In genomic region chr7:12004547-12004946, GRCh38 we compare ENCODE assay signal across 29 cellular contexts.
"Had no signal": no experiment of that assay in that cellular context is flagged by ENCODE, and none has a peak within 500 bp of the region (broad histone marks: within the 10 kb centered on the region; RNA-seq: fewer than 3 reads in every experiment).

No MANE protein-coding gene starts in this region.

- FAIRE-seq: colon had no signal

- H3K4me1 ChIP-seq: adrenal gland, body of pancreas, esophagus muscularis mucosa, foreskin keratinocyte, gastrocnemius medialis had no signal

- ATAC-seq: activated CD4-positive, alpha-beta T cell treated with anti-CD3 and anti-CD28 coated beads for 36 hours; activated CD8-positive, alpha-beta memory T cell treated with anti-CD3 and anti-CD28 coated beads, Interleukin-2, amount 10 ng/mL, durations not matched to agents 7 days and 5 days; activated CD8-positive, alpha-beta T cell treated with anti-CD3 and anti-CD28 coated beads, Interleukin-2, amount 10 ng/mL, durations not matched to agents 7 days and 5 days; activated naive CD8-positive, alpha-beta T cell treated with anti-CD3 and anti-CD28 coated beads, Interleukin-2, amount 50 U/mL, for 24 hours; body of pancreas; effector memory CD8-positive, alpha-beta T cell; foreskin keratinocyte; gastrocnemius medialis had no signal

- H3K4me3 ChIP-seq: adrenal gland, body of pancreas, esophagus muscularis mucosa, gastrocnemius medialis had no signal

- H3K36me3 ChIP-seq: adrenal gland, esophagus muscularis mucosa, gastrocnemius medialis had no signal

- H3K9me3 ChIP-seq: adrenal gland, body of pancreas, esophagus muscularis mucosa, gastrocnemius medialis had no signal

- H3K27ac ChIP-seq: adrenal gland, body of pancreas, esophagus muscularis mucosa, foreskin keratinocyte, gastrocnemius medialis had no signal

- DNase-seq: activated CD4-positive, alpha-beta memory T cell treated with anti-CD3 and anti-CD28 coated beads for 36 hours; activated CD4-positive, alpha-beta T cell treated with anti-CD3 and anti-CD28 coated beads for 36 hours; activated CD4-positive, alpha-beta T cell treated with anti-CD3 and anti-CD28 coated beads, Interleukin-2, amount 10 ng/mL, durations not matched to agents 24 days and 14 days; activated CD4-positive, CD25-positive, alpha-beta regulatory T cell; activated CD4-positive, CD25-positive, alpha-beta regulatory T cell treated with anti-CD3 and anti-CD28 coated beads, Interleukin-2, amount 50 U/mL, for 72 hours; activated CD8-positive, alpha-beta memory T cell treated with anti-CD3 and anti-CD28 coated beads, Interleukin-2, amount 10 ng/mL, durations not matched to agents 7 days and 5 days; activated CD8-positive, alpha-beta memory T cell treated with anti-CD3 and anti-CD28 coated beads, Interleukin-2, amount 50 U/mL, for 4 hours; activated CD8-positive, alpha-beta T cell treated with anti-CD3 and anti-CD28 coated beads, Interleukin-2, amount 10 ng/mL, durations not matched to agents 7 days and 5 days; activated effector memory CD4-positive, alpha-beta T cell treated with anti-CD3 and anti-CD28 coated beads, Interleukin-2, amount 50 U/mL, for 16 hours; activated naive CD4-positive, alpha-beta T cell treated with anti-CD3 and anti-CD28 coated beads for 36 hours; activated naive CD8-positive, alpha-beta T cell treated with anti-CD3 and anti-CD28 coated beads for 36 hours; activated naive CD8-positive, alpha-beta T cell treated with anti-CD3 and anti-CD28 coated beads, Interleukin-2, amount 50 U/mL, for 24 hours; activated T-cell treated with anti-CD3 and anti-CD28 coated beads, Interleukin-2, amount 50 U/mL, for 1 hour; activated T-cell treated with anti-CD3 and anti-CD28 coated beads, Interleukin-2, amount 50 U/mL, for 48 hours; adrenal gland; amygdala; aorta; body of pancreas; caudate nucleus; cortex of kidney; dermis blood vessel endothelial cell; effector CD4-positive, alpha-beta T cell; effector memory CD8-positive, alpha-beta T cell; erythroblast; foreskin keratinocyte; gastrocnemius medialis; T-helper 2 cell had no signal

- H3K27me3 ChIP-seq: adrenal gland, body of pancreas, esophagus muscularis mucosa, foreskin keratinocyte, gastrocnemius medialis had no signal
